8 cellular contexts compared by ENCODE assay signal in the genomic region with DNA sequence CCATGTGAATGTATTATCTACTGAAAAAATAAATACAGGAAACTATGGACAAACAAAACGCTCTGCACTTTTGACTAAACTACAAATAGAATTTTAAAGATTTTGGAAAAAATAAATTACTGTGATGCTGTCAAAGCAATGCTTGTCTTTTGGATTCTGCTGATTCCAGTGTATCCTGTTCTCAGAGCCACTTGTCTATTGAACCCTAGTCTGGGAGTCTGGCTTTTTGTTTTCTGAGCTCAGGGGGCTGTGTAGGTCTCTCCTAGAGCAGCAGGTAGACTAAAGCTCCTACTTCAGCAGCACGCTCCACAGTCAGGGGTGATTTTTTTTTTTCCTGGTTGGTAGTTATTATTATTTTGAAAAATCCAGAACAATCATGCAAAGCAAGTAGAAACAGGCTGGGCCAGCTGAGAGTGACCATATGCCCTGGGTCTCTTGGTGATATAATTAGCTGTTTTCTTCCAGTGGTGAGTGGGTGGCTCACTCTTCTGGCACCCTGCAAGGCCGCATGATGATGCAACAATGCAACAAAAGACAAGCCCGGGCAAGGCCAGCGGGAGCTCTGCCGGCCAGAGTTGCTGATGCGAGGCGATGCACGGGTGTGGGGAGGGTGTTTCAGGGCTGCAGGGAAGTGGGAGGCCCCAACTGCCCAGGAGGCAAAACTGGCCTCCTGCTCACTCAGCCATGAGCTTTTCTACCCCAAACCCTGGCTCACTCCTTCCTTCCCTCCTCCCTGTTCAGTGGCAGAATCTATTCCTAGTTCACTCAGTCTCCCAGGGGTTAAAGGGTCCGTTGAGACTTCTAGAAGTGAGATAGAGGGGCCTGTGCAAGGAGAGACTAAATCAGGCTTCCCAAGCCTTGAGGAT. TPM values are rescaled to one million over a fixed set of nuclear protein-coding genes. Genes with fewer than 3 reads are reported as not detected.
DNase-seq lines count a peak whose midpoint lies in the region; ATAC-seq and TF ChIP-seq lines count a peak whose summit lies in the region.

No MANE protein-coding gene starts in this region.

- WGBS in sigmoid colon, 2 donors, result 64 to 73% methylated on average over 10 of the region's 10 CpGs

- no peak for TF ChIP-seq POLR2A in sigmoid colon (IDR thresholded peaks at IDR 0.05)

- peak; percentile 63 for ATAC-seq in GM18861 (IDR thresholded peaks at IDR 0.05; ENCODE audit: unreplicated experiment)
- ATAC-seq in HG02973 (IDR thresholded peaks at IDR 0.05; ENCODE audit: unreplicated experiment), result peak; percentile 65

- H3K27ac ChIP-seq in ACC112 (ENCODE audit: low read depth, low read length) (peak overlapping the region; percentile 76), sigmoid colon (peak overlapping the region in 3 of 4 donors; percentile 12 to 49 (median 23))

- intact Hi-C loops in sigmoid colon (cut with DNase I), result no loop called here

- H3K27me3 ChIP-seq in ACC112 (ENCODE audit: insufficient read depth, low read length), result no peaks in the 10 kb centered on the region
- no peaks in the 10 kb centered on the region for H3K27me3 ChIP-seq in sigmoid colon

- TF ChIP-seq CTCF in sigmoid colon (IDR thresholded peaks at IDR 0.05), result no peak

- H3K4me1 ChIP-seq in ACC112 (ENCODE audit: control insufficient read depth, insufficient read depth, low read length, unreplicated experiment), result peaks cover 17% of the 10 kb centered on the region
- peaks cover 0 to 10% (median 9%) of the 10 kb centered on the region in 4 donors for H3K4me1 ChIP-seq in sigmoid colon

- no peak overlapping the region for H3K4me3 ChIP-seq in ACC112 (ENCODE audit: low read depth, low read length)
- no peak overlapping the region for H3K4me3 ChIP-seq in sigmoid colon

- H3K79me2 ChIP-seq in ACC112 (ENCODE audit: control insufficient read depth, insufficient read depth, low read length, unreplicated experiment), result no peaks in the 10 kb centered on the region

- peak overlapping the region; percentile 35 for H2AFZ ChIP-seq in ACC112 (ENCODE audit: low read length, unreplicated experiment)

- no peaks in the 10 kb centered on the region for H3K9me3 ChIP-seq in sigmoid colon

- H3K36me3 ChIP-seq in ACC112 (ENCODE audit: insufficient read depth, low read length), result no peaks in the 10 kb centered on the region
- no peaks in the 10 kb centered on the region for H3K36me3 ChIP-seq in sigmoid colon

- DNase-seq in NCI-H2107 treated with DMSO at 0.1 percent for 48 hours (lab: John Stamatoyannopoulos, UW; ENCODE audit: unreplicated experiment), result peak; percentile 67
- DNase-seq in amygdala (lab: John Stamatoyannopoulos, UW), result peak in 47 of 56 donors; percentile 7 to 82 (median 54)
- peak; percentile 72 for DNase-seq in hepatic stellate cell (ENCODE audit: low spot score)
- peak; percentile 89 for DNase-seq in sigmoid colon
- no peak for DNase-seq in activated CD4-positive, alpha-beta T cell treated with anti-CD3 and anti-CD28 coated beads, Interleukin-2, amount 50 U/mL, for 48 hours

- TF ChIP-seq EP300 in sigmoid colon (IDR thresholded peaks at IDR 0.05), result no peak

RNA-seq across cellular contexts. Expression of a gene that starts 11.6 kb away (rescaled TPM):
- 100 to 1,000 TPM in 1 of 4 donors, 10 to 100 TPM in 3; 35.7 to 390 (median 49.7) TPM for total RNA-seq in sigmoid colon
- polyA plus RNA-seq in sigmoid colon, result 100 to 1,000 TPM; 255 to 429 (median 404) TPM

RNA-seq across cellular contexts. Expression of a gene that starts 30.7 kb away (rescaled TPM):
- total RNA-seq in sigmoid colon, result under 1 TPM in 1 of 4 donors, not detected in 3; 0.71 TPM
- under 1 TPM; under 0.01 to 0.23 (median 0.10) TPM for polyA plus RNA-seq in sigmoid colon

Comparison
In these comparisons a context has a peak if more than half of its experiments do, and no peak if none do; other contexts are left out.
1. DNase-seq: peak in NCI-H2107 treated with DMSO at 0.1 percent for 48 hours (single experiment), amygdala (47 of 56), hepatic stellate cell (single experiment) and sigmoid colon (single experiment); none in activated CD4-positive, alpha-beta T cell treated with anti-CD3 and anti-CD28 coated beads, Interleukin-2, amount 50 U/mL, for 48 hours (0 of 2).